29 cellular contexts compared by ENCODE assay signal in the genomic region with DNA sequence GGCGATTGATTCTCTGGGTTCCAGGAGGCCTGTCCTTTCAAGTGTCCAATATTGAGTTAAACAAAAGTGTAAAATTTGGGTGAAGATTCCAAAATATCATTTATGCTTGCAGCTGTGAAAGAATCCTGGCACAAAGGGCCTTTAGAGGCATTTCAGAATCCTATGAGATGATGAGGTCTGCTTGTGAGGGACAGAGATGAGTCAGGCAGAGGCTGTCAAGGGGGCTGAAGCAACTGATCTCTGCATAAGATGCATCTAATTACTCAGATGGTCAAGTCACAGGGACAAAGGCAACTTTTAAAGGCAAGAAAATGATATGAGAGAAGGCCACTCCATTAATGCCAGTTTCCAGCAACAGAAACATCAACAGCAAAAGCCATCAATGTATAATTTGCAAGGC.
DNase-seq lines count a peak whose midpoint lies in the region; ATAC-seq and TF ChIP-seq lines count a peak whose summit lies in the region.
"Had no signal": no experiment of that assay in that cellular context is flagged by ENCODE, and none has a peak within 500 bp of the region (broad histone marks: within the 10 kb centered on the region; RNA-seq: fewer than 3 reads in every experiment).

No MANE protein-coding gene starts in this region.

- no peak overlapping the region for H3K27ac Mint-ChIP-seq in Caco-2 (ENCODE audit: unreplicated experiment)
- H3K27ac Mint-ChIP-seq: activated CD8-positive, alpha-beta T cell treated with anti-CD3 and anti-CD28 coated beads, Interleukin-2, amount 10 ng/mL, durations not matched to agents 7 days and 5 days; T-cell had no signal

- POLR2A ChIA-PET in Caco-2 (lab: Charles Lee), result no interaction called here

- no peaks in the 10 kb centered on the region for H4K20me1 ChIP-seq in smooth muscle cell (ENCODE audit: low read depth)

- H3K4me2 ChIP-seq in smooth muscle cell, result no peak overlapping the region

- H3K9me3 Mint-ChIP-seq in Caco-2 (ENCODE audit: unreplicated experiment), result no peaks in the 10 kb centered on the region

- no peaks in the 10 kb centered on the region for H3K9me3 ChIP-seq in smooth muscle cell (replicated peaks; ENCODE audit: low read depth)
- H3K9me3 ChIP-seq in Caco-2, result no peaks in the 10 kb centered on the region
- H3K9me3 ChIP-seq: HAP-1, lower lobe of right lung, mucosa of descending colon, psoas muscle had no signal

- ATAC-seq in HG02798 (IDR thresholded peaks at IDR 0.05; ENCODE audit: poor library complexity, unreplicated experiment), result no peak
- ATAC-seq: activated CD8-positive, alpha-beta T cell treated with anti-CD3 and anti-CD28 coated beads, Interleukin-2, amount 10 ng/mL, durations not matched to agents 7 days and 5 days; mucosa of descending colon; psoas muscle had no signal

- no TSS peak for BruUV-seq in Caco-2 (replicated peaks; lab: Mats Ljungman, UMichigan)

- no peak overlapping the region for H3K4me3 Mint-ChIP-seq in Caco-2 (ENCODE audit: unreplicated experiment)
- H3K4me3 Mint-ChIP-seq: activated CD8-positive, alpha-beta T cell treated with anti-CD3 and anti-CD28 coated beads, Interleukin-2, amount 10 ng/mL, durations not matched to agents 7 days and 5 days; T-cell had no signal

- H3K4me1 Mint-ChIP-seq in Caco-2 (ENCODE audit: low read depth, unreplicated experiment), result no peaks in the 10 kb centered on the region
- H3K4me1 Mint-ChIP-seq: T-cell had no signal

- intact Hi-C loops in Caco-2 (cut with micrococcal nuclease; ENCODE audit: unreplicated experiment), result no loop called here

- peak overlapping the region; percentile 35 for H2AFZ ChIP-seq in smooth muscle cell (ENCODE audit: low read depth)

- H3K79me2 ChIP-seq in smooth muscle cell (ENCODE audit: low read depth), result no peaks in the 10 kb centered on the region

- no peak for TF ChIP-seq CTCF in GM12865 (IDR thresholded peaks at IDR 0.05; ENCODE audit: insufficient read depth, low read depth, low read length, missing control alignments)
- no peak for TF ChIP-seq CTCF in smooth muscle cell (IDR thresholded peaks at IDR 0.05; ENCODE audit: borderline replicate concordance, insufficient read depth, poor library complexity, severe bottlenecking)
- no peak for TF ChIP-seq CTCF in Caco-2 (IDR thresholded peaks at IDR 0.05; ENCODE audit: insufficient read depth in 1 of 2, low read depth in 1 of 2, low read length in 1 of 2, severe bottlenecking in 1 of 2, unreplicated experiment in 1 of 2)

- H3K27me3 Mint-ChIP-seq in Caco-2 (ENCODE audit: insufficient read depth, unreplicated experiment), result peaks cover 9% of the 10 kb centered on the region

- no peaks in the 10 kb centered on the region for H3K36me3 Mint-ChIP-seq in Caco-2 (ENCODE audit: insufficient read depth, unreplicated experiment)
- H3K36me3 Mint-ChIP-seq: T-cell had no signal

- H3K27me3 ChIP-seq in smooth muscle cell (ENCODE audit: low read depth), result no peaks in the 10 kb centered on the region
- no peaks in the 10 kb centered on the region for H3K27me3 ChIP-seq in Caco-2 (replicated peaks; ENCODE audit: control insufficient read depth, insufficient read depth, low read length)

- H3F3A ChIP-seq in smooth muscle cell (ENCODE audit: low read depth), result peaks cover 20% of the 10 kb centered on the region

- H3K4me3 ChIP-seq in GM12865 (ENCODE audit: low read depth, low read length), result no peak overlapping the region
- no peak overlapping the region for H3K4me3 ChIP-seq in smooth muscle cell
- no peak overlapping the region for H3K4me3 ChIP-seq in Caco-2 (ENCODE audit: low read depth, low read length)
- H3K4me3 ChIP-seq: HAP-1, lower lobe of right lung, mucosa of descending colon, psoas muscle, skin epidermis had no signal

- peak overlapping the region; percentile 64 for H3K27ac ChIP-seq in smooth muscle cell (ENCODE audit: low read depth)
- H3K27ac ChIP-seq: lower lobe of right lung, psoas muscle, skin epidermis had no signal

- no peak overlapping the region for H3K9ac ChIP-seq in smooth muscle cell (ENCODE audit: low read depth)

- 85% methylated on average over 1 of the region's 1 CpG for WGBS in smooth muscle cell (ENCODE audit: low lambda C conversion rate)

- CTCF ChIA-PET in Caco-2 (lab: Charles Lee), result no interaction called here

- H3K36me3 ChIP-seq in smooth muscle cell (ENCODE audit: low read depth), result no peaks in the 10 kb centered on the region
- H3K36me3 ChIP-seq in Caco-2 (ENCODE audit: control insufficient read depth, insufficient read depth, low read length), result no peaks in the 10 kb centered on the region
- H3K36me3 ChIP-seq: HAP-1, lower lobe of right lung had no signal

- H3K4me1 ChIP-seq in smooth muscle cell (ENCODE audit: low read depth) (peaks cover 15% of the 10 kb centered on the region), Caco-2 (no peaks in the 10 kb centered on the region)
- H3K4me1 ChIP-seq: HAP-1, lower lobe of right lung had no signal

- DNase-seq in GM12865 (ENCODE audit: low read depth) (peak; percentile 53), M059J (ENCODE audit: low read depth) (peak; percentile 36), fibroblast of gingiva (ENCODE audit: low read depth) (peak; percentile 31), smooth muscle cell (lab: John Stamatoyannopoulos, UW; ENCODE audit: unreplicated experiment) (no peak), NCI-H82 treated with DMSO at 0.1 percent for 48 hours (lab: John Stamatoyannopoulos, UW; ENCODE audit: unreplicated experiment) (no peak), Caco-2 (no peak)
- DNase-seq: activated CD4-positive, CD25-positive, alpha-beta regulatory T cell treated with anti-CD3 and anti-CD28 coated beads, Interleukin-2, amount 50 U/mL, for 72 hours; activated CD8-positive, alpha-beta T cell treated with anti-CD3 and anti-CD28 coated beads, Interleukin-2, amount 10 ng/mL, durations not matched to agents 7 days and 5 days; activated naive CD4-positive, alpha-beta T cell treated with Interleukin-2 at 50 U/mL for 16 hours; activated T-cell treated with anti-CD3 and anti-CD28 coated beads, Interleukin-2, amount 50 U/mL, for 1 hour; AML-193; amygdala; caudate nucleus; kidney; lower lobe of right lung; mucosa of descending colon; NCI-H1105 treated with DMSO at 0.1 percent for 48 hours; NCI-H2029 treated with DMSO at 0.1 percent for 48 hours; NCI-H226; NCI-H82; OCI-M1; psoas muscle; SIG-M5; stimulated activated CD4-positive, alpha-beta T cell treated with anti-CD3 and anti-CD28 coated beads, Interleukin-2, amount 100 ng/mL, for 48 hours; stimulated activated naive CD4-positive, alpha-beta T cell treated with Interleukin-2 at 50 U/mL for 16 hours; T-cell had no signal

Comparison
In these comparisons a context has a peak if more than half of its experiments do, and no peak if none do; other contexts are left out.
1. DNase-seq: peak in GM12865 (single experiment), M059J (single experiment) and fibroblast of gingiva (single experiment); none in smooth muscle cell (single experiment), NCI-H82 treated with DMSO at 0.1 percent for 48 hours (single experiment) and Caco-2 (0 of 2).